Comparison of ENCODE assay signal across 10 cellular contexts in the genomic region with DNA sequence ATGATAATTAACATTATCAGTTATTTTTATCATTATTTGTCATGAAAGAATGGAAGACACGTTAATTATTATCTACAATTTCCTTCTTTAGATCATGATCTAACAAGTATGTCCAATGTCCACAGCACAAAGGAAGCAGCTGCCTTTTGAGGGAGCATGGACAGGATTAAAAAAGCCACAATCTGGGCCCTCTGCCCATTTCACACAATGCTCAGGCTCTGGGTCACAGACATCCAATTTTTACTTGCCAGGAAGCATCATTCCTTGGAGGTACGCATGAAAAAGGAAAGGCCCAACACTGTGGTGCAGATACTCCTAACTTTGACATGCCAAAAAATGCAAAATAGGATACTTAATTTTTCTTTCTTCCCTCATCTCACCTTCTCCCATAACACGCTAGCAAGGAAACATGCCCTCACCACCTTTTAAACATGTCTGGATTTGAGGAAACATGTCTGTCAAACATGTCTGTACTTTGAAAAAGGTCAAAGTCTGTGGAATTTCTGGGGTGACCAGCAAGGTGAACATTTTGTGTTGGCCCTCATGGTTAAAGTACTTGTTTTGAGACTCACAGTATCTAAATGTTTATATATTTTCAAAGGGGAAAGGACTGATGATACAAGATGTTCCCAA. TPM values are rescaled to one million over a fixed set of nuclear protein-coding genes. Genes with fewer than 3 reads are reported as not detected.
DNase-seq lines count a peak whose midpoint lies in the region; ATAC-seq and TF ChIP-seq lines count a peak whose summit lies in the region.
"Had no signal": no experiment of that assay in that cellular context is flagged by ENCODE, and none has a peak within 500 bp of the region (broad histone marks: within the 10 kb centered on the region; RNA-seq: fewer than 3 reads in every experiment).

No MANE protein-coding gene starts in this region.

- no peaks in the 10 kb centered on the region for H3K27me3 Mint-ChIP-seq in osteocyte (ENCODE audit: unreplicated experiment)
- H3K27me3 Mint-ChIP-seq in activated naive CD8-positive, alpha-beta T cell treated with anti-CD3 and anti-CD28 coated beads for 36 hours, result peaks cover 3% of the 10 kb centered on the region
- peaks cover 4% of the 10 kb centered on the region in 2 donors for H3K27me3 Mint-ChIP-seq in CD8-positive, alpha-beta memory T cell

- ATAC-seq in GM21528 (IDR thresholded peaks at IDR 0.05; ENCODE audit: low FRiP score, unreplicated experiment), result no peak

- CTCF ChIA-PET in RWPE1 (lab: Yijun Ruan, JAX), result interaction anchor here (0.6 kb wide), 2 partner anchors 80 to 371 kb away, joined by 3 read pairs; no protein-coding TSS in a partner anchor
- CTCF ChIA-PET in CD8-positive, alpha-beta memory T cell (lab: Charles Lee), result no interaction called here

- TF ChIP-seq POLR2A in esophagus squamous epithelium (IDR thresholded peaks at IDR 0.05), result no peak

- peak overlapping the region; percentile 71 for H3K27ac Mint-ChIP-seq in osteocyte (ENCODE audit: unreplicated experiment)
- H3K27ac Mint-ChIP-seq in activated naive CD8-positive, alpha-beta T cell treated with anti-CD3 and anti-CD28 coated beads for 36 hours, result no peak overlapping the region
- no peak overlapping the region for H3K27ac Mint-ChIP-seq in CD8-positive, alpha-beta memory T cell

- DNase-seq in EL (peak; percentile 92), RWPE1 (ENCODE audit: low spot score) (no peak), esophagus squamous epithelium (lab: John Stamatoyannopoulos, UW) (no peak), osteocyte (ENCODE audit: extremely low spot score, unreplicated experiment) (no peak), NK-92 (lab: John Stamatoyannopoulos, UW; ENCODE audit: unreplicated experiment) (no peak)
- no peak for DNase-seq in activated naive CD8-positive, alpha-beta T cell treated with anti-CD3 and anti-CD28 coated beads for 36 hours
- DNase-seq in CD8-positive, alpha-beta memory T cell, result no peak
- DNase-seq: activated naive CD4-positive, alpha-beta T cell treated with anti-CD3 and anti-CD28 coated beads, Interleukin-2, amount 50 U/mL, for 16 hours had no signal

- H3K4me1 Mint-ChIP-seq in osteocyte (ENCODE audit: unreplicated experiment), result peaks cover 24% of the 10 kb centered on the region
- peaks cover 9% of the 10 kb centered on the region for H3K4me1 Mint-ChIP-seq in activated naive CD8-positive, alpha-beta T cell treated with anti-CD3 and anti-CD28 coated beads for 36 hours
- no peaks in the 10 kb centered on the region for H3K4me1 Mint-ChIP-seq in CD8-positive, alpha-beta memory T cell

- WGBS in esophagus squamous epithelium, 2 donors, result 13 to 33% methylated on average over 3 of the region's 3 CpGs

- intact Hi-C loops in esophagus squamous epithelium (cut with DNase I), result no loop called here

- H3K9me3 ChIP-seq in esophagus squamous epithelium, result no peaks in the 10 kb centered on the region
- no peaks in the 10 kb centered on the region for H3K9me3 ChIP-seq in CD8-positive, alpha-beta memory T cell (ENCODE audit: low read length)

- H3K4me3 Mint-ChIP-seq in osteocyte (ENCODE audit: unreplicated experiment), result no peak overlapping the region
- H3K4me3 Mint-ChIP-seq in activated naive CD8-positive, alpha-beta T cell treated with anti-CD3 and anti-CD28 coated beads for 36 hours, result no peak overlapping the region
- H3K4me3 Mint-ChIP-seq in CD8-positive, alpha-beta memory T cell, result no peak overlapping the region

- no peaks in the 10 kb centered on the region for H3K9me3 Mint-ChIP-seq in osteocyte (ENCODE audit: unreplicated experiment)
- H3K9me3 Mint-ChIP-seq in activated naive CD8-positive, alpha-beta T cell treated with anti-CD3 and anti-CD28 coated beads for 36 hours, result no peaks in the 10 kb centered on the region
- H3K9me3 Mint-ChIP-seq in CD8-positive, alpha-beta memory T cell, result no peaks in the 10 kb centered on the region

- POLR2A ChIA-PET in RWPE1 (lab: Yijun Ruan, JAX; ENCODE audit: low non-redundant PET), result interaction anchor here (0.7 kb wide), 1 partner anchor 40 kb away, joined by 3 read pairs; a partner anchor contains a TSS
- POLR2A ChIA-PET in CD8-positive, alpha-beta memory T cell (lab: Charles Lee), result no interaction called here

- no peak overlapping the region for H3K4me3 ChIP-seq in esophagus squamous epithelium
- no peak overlapping the region for H3K4me3 ChIP-seq in CD8-positive, alpha-beta memory T cell (ENCODE audit: low read length)
- H3K4me3 ChIP-seq: lung had no signal

- peaks cover 22 to 57% (median 45%) of the 10 kb centered on the region in 3 donors for H3K4me1 ChIP-seq in esophagus squamous epithelium
- H3K4me1 ChIP-seq in CD8-positive, alpha-beta memory T cell (ENCODE audit: insufficient read depth, low read length), result no peaks in the 10 kb centered on the region

- H3K36me3 Mint-ChIP-seq in osteocyte (ENCODE audit: unreplicated experiment), result peaks cover 3% of the 10 kb centered on the region
- H3K36me3 Mint-ChIP-seq in activated naive CD8-positive, alpha-beta T cell treated with anti-CD3 and anti-CD28 coated beads for 36 hours, result no peaks in the 10 kb centered on the region
- H3K36me3 Mint-ChIP-seq in CD8-positive, alpha-beta memory T cell, result no peaks in the 10 kb centered on the region

- H3K27ac ChIP-seq in RWPE1 (peak overlapping the region; percentile 84), esophagus squamous epithelium (peak overlapping the region; percentile 57 to 78 (median 72))
- no peak overlapping the region for H3K27ac ChIP-seq in CD8-positive, alpha-beta memory T cell (ENCODE audit: low read depth, low read length)

- peaks cover 0 to 12% (median 0%) of the 10 kb centered on the region in 3 donors for H3K36me3 ChIP-seq in esophagus squamous epithelium
- H3K36me3 ChIP-seq in CD8-positive, alpha-beta memory T cell (ENCODE audit: insufficient read depth, low read length), result no peaks in the 10 kb centered on the region

- no peaks in the 10 kb centered on the region for H3K27me3 ChIP-seq in esophagus squamous epithelium
- H3K27me3 ChIP-seq in CD8-positive, alpha-beta memory T cell (ENCODE audit: insufficient read depth, low read length, poor library complexity, severe bottlenecking), result no peaks in the 10 kb centered on the region

- no peak for TF ChIP-seq CTCF in RWPE1 (conservative IDR thresholded peaks at IDR 0.05; ENCODE audit: low read depth)
- no peak for TF ChIP-seq CTCF in esophagus squamous epithelium (IDR thresholded peaks at IDR 0.05)
- no peak for TF ChIP-seq CTCF in osteocyte (IDR thresholded peaks at IDR 0.05)

RNA-seq across cellular contexts. Expression of a gene that starts 40.0 kb away (rescaled TPM):
- total RNA-seq in esophagus squamous epithelium, result 10 to 100 TPM; 35.2 to 62.6 (median 46.5) TPM
- total RNA-seq in osteocyte, result 43.3 and 45.3 TPM in 2 replicates
- total RNA-seq in activated naive CD8-positive, alpha-beta T cell treated with anti-CD3 and anti-CD28 coated beads for 36 hours, result 10 to 100 TPM; 20.4 to 20.7 TPM
- 10 to 100 TPM; 35.2 to 36.2 TPM for total RNA-seq in CD8-positive, alpha-beta memory T cell
- 9.8 TPM for polyA plus RNA-seq in CD8-positive, alpha-beta memory T cell
